In genomic region chr2:149587220-149587949, GRCh38 we compare ENCODE assay signal across 8 cellular contexts. TPM values are rescaled to one million over a fixed set of nuclear protein-coding genes. Genes with fewer than 3 reads are reported as not detected.
DNase-seq lines count a peak whose midpoint lies in the region; ATAC-seq and TF ChIP-seq lines count a peak whose summit lies in the region.

TSS of gene MMADHC (minus strand) at chr2:149587775. CDS start at chr2:149587097, 678 bp downstream.

- peaks cover 6% of the 10 kb centered on the region for H3K27me3 Mint-ChIP-seq in activated B cell treated with CpG ODN at 0.5 μM for 24 hours

- peak; percentile 95 for TF ChIP-seq POLR2A in GM18951 (IDR thresholded peaks at IDR 0.05; ENCODE audit: extremely low read depth, insufficient read depth, insufficient read length)

- no peaks in the 10 kb centered on the region for H3K9me3 Mint-ChIP-seq in activated B cell treated with CpG ODN at 0.5 μM for 24 hours

- TF ChIP-seq CTCF in activated B cell treated with CpG ODN at 0.5 μM for 24 hours (IDR thresholded peaks at IDR 0.05): no peak

- in situ Hi-C loops in GM18951 (cut with MboI; ENCODE audit: low sequenced_read_pairs, unreplicated experiment): no loop called here

- peaks cover 33% of the 10 kb centered on the region for H3K36me3 Mint-ChIP-seq in activated B cell treated with CpG ODN at 0.5 μM for 24 hours (ENCODE audit: low read depth)

- peaks cover 51% of the 10 kb centered on the region for H3K4me1 Mint-ChIP-seq in activated B cell treated with CpG ODN at 0.5 μM for 24 hours

- H3K4me3 Mint-ChIP-seq in activated B cell treated with CpG ODN at 0.5 μM for 24 hours: peak within 1 kb of the TSS; percentile 99

- ATAC-seq in HG03196 (IDR thresholded peaks at IDR 0.05; ENCODE audit: unreplicated experiment) (peak; percentile 98), activated B cell treated with CpG ODN at 0.5 μM for 24 hours (ENCODE audit: low read depth) (peak; percentile 97)

- DNase-seq in AG08395 (ENCODE audit: low spot score) (peak; percentile 97), NCI-H345 (lab: John Stamatoyannopoulos, UW) (peak; percentile 98), activated B cell treated with CpG ODN at 0.5 μM for 24 hours (peak; percentile 82), caudate nucleus (lab: John Stamatoyannopoulos, UW) (peak in 60 of 61 donors; percentile 37 to 97 (median 87)), inferior parietal cortex (ENCODE audit: extremely low spot score) (peak; percentile 97)
- DNase-seq in stimulated activated CD4-positive, alpha-beta T cell treated with anti-CD3 and anti-CD28 coated beads, Interleukin-12 subunit alpha, Interleukin-12 subunit beta, amount 100 ng/mL, for 24 hours (ENCODE audit: low read depth in 2 of 2): peak; percentile 88

- peak within 1 kb of the TSS; percentile 97 for H3K27ac Mint-ChIP-seq in activated B cell treated with CpG ODN at 0.5 μM for 24 hours

- intact Hi-C loops in activated B cell treated with CpG ODN at 0.5 μM for 24 hours (cut with micrococcal nuclease): loop anchor here (1.0 to 5.0 kb wide), 7 partner anchors 712 to 1821 kb away; partner anchors contain the start of genes EPC2, KIF5C, NMI and ORC4

- peak within 1 kb of the TSS; percentile 94 for H3K27ac ChIP-seq in caudate nucleus (ENCODE audit: low read depth, low read length)

- POLR2A ChIA-PET in activated B cell treated with CpG ODN at 0.5 μM for 24 hours (lab: Charles Lee): interaction anchor here (0.8 to 1.9 kb wide), 10 partner anchors 11 to 1744 kb away, joined by 3 to 14 read pairs (median 6); partner anchors contain the start of genes MBD5, NMI, ORC4 and RBM43

- CTCF ChIA-PET in activated B cell treated with CpG ODN at 0.5 μM for 24 hours (lab: Charles Lee): interaction anchor here (1.4 to 1.6 kb wide), 3 partner anchors 27 to 1651 kb away, joined by 4 to 9 read pairs (median 8); no protein-coding TSS in a partner anchor

RNA-seq across cellular contexts. Expression of gene MMADHC, which starts in this region (rescaled TPM):
- 69.6 and 72.0 TPM in 2 replicates for total RNA-seq in activated B cell treated with CpG ODN at 0.5 μM for 24 hours

Comparison
In these comparisons a context has a peak if more than half of its experiments do, and no peak if none do; other contexts are left out.
1. Peak in every context shown above with its lines: DNase-seq, ATAC-seq and H3K27ac ChIP-seq.